Comparison of ENCODE assay signal across 1 cellular context in the genomic region with DNA sequence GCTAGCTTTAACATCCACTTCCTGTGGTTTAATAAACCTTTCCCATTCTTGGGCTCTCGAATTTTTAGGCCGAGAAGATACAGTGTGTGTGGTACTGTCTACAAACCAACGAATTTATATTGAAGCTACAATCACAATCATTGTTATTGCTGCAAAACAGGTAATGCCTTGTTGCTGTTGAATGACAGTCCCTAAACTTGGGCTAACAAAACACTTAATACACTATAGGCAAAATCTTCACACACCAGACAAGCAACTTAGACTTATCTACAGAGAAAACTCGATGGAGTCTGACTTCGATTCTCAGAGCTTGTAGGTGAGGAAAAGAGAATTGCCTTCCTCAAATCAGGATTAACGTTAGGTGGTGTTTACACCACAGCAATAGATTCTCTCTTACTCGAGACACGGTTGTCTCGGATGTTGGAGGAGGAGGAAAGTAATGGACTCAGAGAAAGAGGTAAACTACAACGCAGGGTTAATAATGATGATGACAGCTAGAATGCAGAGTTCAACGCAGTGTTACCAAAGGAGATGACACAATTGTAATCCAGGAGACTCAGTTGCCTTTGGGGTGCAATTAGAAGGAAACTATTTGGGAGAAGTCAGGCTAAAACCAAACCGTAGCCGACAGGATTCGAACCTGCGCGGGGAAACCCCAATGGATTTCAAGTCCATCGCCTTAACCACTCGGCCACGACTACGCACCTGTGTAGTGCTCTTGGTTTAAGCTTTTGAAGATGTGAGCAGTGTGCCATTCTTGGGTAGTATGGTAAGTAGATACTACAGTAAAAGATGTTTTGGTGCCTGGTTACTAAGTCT.
TF ChIP-seq lines count a peak whose summit lies in the region.

No MANE protein-coding gene starts in this region.

TF ChIP-seq in HEK293, 187 proteins besides CTCF, POLR2A, EP300 and RAD21 (continued from another document):
- TF ChIP-seq KLF17 (tag by site-specific recombination; IDR thresholded peaks at IDR 0.05) (peak; percentile 65), ZNF513 (tag by site-specific recombination; IDR thresholded peaks at IDR 0.05) (peak; percentile 48; the same call in 1 of the 2 replicates), ZNF664 (tag by site-specific recombination; IDR thresholded peaks at IDR 0.05) (peak; percentile 55), REPIN1 (tag by site-specific recombination; IDR thresholded peaks at IDR 0.05; ENCODE audit: low read depth) (0 out of 2 replicates have a peak, but pooled peaks have one; percentile 68), ZNF366 (tag by site-specific recombination; conservative IDR thresholded peaks at IDR 0.05) (peak; percentile 99), ZSCAN30 (tag by site-specific recombination; IDR thresholded peaks at IDR 0.05) (peak; percentile 84), ZFP37 (tag by site-specific recombination; IDR thresholded peaks at IDR 0.05) (peak; percentile 92), ZNF521 (tag by site-specific recombination; IDR thresholded peaks at IDR 0.05) (no peak), ZNF658 (tag by site-specific recombination; IDR thresholded peaks at IDR 0.05) (no peak), ZNF580 (tag by site-specific recombination; IDR thresholded peaks at IDR 0.05) (peak; percentile 97), ZNF2 (tag by site-specific recombination; IDR thresholded peaks at IDR 0.05) (peak; percentile 93), ZNF692 (tag by site-specific recombination; IDR thresholded peaks at IDR 0.05) (peak; percentile 88), GLI2 (tag by site-specific recombination; IDR thresholded peaks at IDR 0.05; ENCODE audit: borderline replicate concordance, low read depth) (peak; percentile 31; the same call in 1 of the 2 replicates), ZFP3 (tag by site-specific recombination; IDR thresholded peaks at IDR 0.05; ENCODE audit: low read depth) (no peak), ZNF639 (tag by site-specific recombination; IDR thresholded peaks at IDR 0.05) (peak; percentile 95), ZNF184 (tag by site-specific recombination; IDR thresholded peaks at IDR 0.05) (peak; percentile 70), ZNF600 (tag by site-specific recombination; IDR thresholded peaks at IDR 0.05) (peak; percentile 98), MEIS1 (CRISPR knock-in tag; IDR thresholded peaks at IDR 0.05; ENCODE audit: borderline replicate concordance) (0 out of 2 replicates have a peak, but pooled peaks have one; percentile 45), ZFP69B (tag by site-specific recombination; IDR thresholded peaks at IDR 0.05) (peak; percentile 71; the same call in 1 of the 2 replicates), ZNF19 (tag by site-specific recombination; IDR thresholded peaks at IDR 0.05; ENCODE audit: low read depth) (no peak), ZNF549 (tag by site-specific recombination; IDR thresholded peaks at IDR 0.05) (0 out of 2 replicates have a peak, but pooled peaks have one; percentile 55), KLF8 (tag by site-specific recombination; IDR thresholded peaks at IDR 0.05) (peak; percentile 72), ZNF624 (tag by site-specific recombination; IDR thresholded peaks at IDR 0.05) (peak; percentile 74; the same call in 1 of the 2 replicates), PRDM1 (tag by site-specific recombination; IDR thresholded peaks at IDR 0.05) (peak; percentile 97), ZNF791 (tag by site-specific recombination; IDR thresholded peaks at IDR 0.05) (no peak), ZNF501 (tag by site-specific recombination; IDR thresholded peaks at IDR 0.05) (peak; percentile 93), ZNF202 (tag by site-specific recombination; IDR thresholded peaks at IDR 0.05; ENCODE audit: borderline replicate concordance) (no peak)
- TF ChIP-seq, protein P1, sequence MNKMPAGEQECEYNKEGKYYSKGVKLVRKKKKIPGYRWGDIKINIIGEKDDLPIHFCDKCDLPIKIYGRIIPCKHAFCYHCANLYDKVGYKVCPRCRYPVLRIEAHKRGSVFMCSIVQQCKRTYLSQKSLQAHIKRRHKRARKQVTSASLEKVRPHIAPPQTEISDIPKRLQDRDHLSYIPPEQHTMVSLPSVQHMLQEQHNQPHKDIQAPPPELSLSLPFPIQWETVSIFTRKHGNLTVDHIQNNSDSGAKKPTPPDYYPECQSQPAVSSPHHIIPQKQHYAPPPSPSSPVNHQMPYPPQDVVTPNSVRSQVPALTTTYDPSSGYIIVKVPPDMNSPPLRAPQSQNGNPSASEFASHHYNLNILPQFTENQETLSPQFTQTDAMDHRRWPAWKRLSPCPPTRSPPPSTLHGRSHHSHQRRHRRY (tag by site-specific recombination; IDR thresholded peaks at IDR 0.05), result no peak
- TF ChIP-seq, protein P2, sequence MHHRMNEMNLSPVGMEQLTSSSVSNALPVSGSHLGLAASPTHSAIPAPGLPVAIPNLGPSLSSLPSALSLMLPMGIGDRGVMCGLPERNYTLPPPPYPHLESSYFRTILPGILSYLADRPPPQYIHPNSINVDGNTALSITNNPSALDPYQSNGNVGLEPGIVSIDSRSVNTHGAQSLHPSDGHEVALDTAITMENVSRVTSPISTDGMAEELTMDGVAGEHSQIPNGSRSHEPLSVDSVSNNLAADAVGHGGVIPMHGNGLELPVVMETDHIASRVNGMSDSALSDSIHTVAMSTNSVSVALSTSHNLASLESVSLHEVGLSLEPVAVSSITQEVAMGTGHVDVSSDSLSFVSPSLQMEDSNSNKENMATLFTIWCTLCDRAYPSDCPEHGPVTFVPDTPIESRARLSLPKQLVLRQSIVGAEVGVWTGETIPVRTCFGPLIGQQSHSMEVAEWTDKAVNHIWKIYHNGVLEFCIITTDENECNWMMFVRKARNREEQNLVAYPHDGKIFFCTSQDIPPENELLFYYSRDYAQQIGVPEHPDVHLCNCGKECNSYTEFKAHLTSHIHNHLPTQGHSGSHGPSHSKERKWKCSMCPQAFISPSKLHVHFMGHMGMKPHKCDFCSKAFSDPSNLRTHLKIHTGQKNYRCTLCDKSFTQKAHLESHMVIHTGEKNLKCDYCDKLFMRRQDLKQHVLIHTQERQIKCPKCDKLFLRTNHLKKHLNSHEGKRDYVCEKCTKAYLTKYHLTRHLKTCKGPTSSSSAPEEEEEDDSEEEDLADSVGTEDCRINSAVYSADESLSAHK (tag by site-specific recombination; IDR thresholded peaks at IDR 0.05), result no peak
- TF ChIP-seq, protein P3, sequence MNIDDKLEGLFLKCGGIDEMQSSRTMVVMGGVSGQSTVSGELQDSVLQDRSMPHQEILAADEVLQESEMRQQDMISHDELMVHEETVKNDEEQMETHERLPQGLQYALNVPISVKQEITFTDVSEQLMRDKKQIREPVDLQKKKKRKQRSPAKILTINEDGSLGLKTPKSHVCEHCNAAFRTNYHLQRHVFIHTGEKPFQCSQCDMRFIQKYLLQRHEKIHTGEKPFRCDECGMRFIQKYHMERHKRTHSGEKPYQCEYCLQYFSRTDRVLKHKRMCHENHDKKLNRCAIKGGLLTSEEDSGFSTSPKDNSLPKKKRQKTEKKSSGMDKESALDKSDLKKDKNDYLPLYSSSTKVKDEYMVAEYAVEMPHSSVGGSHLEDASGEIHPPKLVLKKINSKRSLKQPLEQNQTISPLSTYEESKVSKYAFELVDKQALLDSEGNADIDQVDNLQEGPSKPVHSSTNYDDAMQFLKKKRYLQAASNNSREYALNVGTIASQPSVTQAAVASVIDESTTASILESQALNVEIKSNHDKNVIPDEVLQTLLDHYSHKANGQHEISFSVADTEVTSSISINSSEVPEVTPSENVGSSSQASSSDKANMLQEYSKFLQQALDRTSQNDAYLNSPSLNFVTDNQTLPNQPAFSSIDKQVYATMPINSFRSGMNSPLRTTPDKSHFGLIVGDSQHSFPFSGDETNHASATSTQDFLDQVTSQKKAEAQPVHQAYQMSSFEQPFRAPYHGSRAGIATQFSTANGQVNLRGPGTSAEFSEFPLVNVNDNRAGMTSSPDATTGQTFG (tag by site-specific recombination; IDR thresholded peaks at IDR 0.05; ENCODE audit: borderline replicate concordance), result no peak
TF ChIP-seq in HEK293: peak in this region for 73.
